ENCODE assay signal across 1 cellular context in the genomic region with DNA sequence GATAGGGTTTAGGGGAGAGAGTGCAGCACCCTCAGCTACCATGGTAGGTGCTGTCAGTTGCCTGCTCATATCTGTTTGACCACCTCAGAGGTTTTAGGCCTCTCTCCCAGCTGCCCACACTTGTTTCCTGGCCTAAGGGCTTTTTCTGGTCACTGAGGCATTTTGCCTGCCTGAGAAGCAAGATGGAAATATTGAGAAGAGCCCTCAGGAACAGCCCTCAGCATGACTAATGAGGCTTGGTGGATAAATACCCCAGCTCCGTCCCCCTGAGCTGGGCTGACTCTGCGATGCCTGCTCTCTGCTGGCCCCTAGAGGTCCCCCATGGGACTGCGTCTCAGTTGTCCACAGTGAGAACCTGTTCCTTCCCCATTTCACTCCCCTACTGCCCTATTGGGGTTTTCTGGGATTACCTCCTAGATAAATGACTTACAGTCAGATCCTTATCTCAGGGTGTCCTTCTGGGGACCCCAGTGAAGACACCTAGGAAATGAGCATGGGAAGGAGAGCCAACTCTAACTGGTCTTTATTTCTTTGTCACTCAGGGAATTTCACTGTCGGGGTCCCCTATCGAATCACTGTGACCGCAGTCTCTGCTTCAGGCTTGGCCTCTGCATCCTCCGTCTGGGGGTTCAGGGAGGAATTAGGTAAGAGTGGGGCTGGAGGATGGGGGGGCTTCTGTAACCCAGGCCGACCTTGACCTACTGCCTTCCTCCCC.
A peak's percentile ranks its signal among the peaks of the same experiment; 100 is the strongest.
TF ChIP-seq lines count a peak whose summit lies in the region.

No MANE protein-coding gene starts in this region.

TF ChIP-seq in HEK293, 187 proteins besides CTCF, POLR2A, EP300 and RAD21:
- peak; percentile 65 for TF ChIP-seq SETDB1 (IDR thresholded peaks at IDR 0.05; ENCODE audit: insufficient read length, low read length)
- peak; percentile 46; the same call in 1 of the 2 replicates for TF ChIP-seq TRIM28 (IDR thresholded peaks at IDR 0.05; ENCODE audit: borderline replicate concordance, low read length)
- TF ChIP-seq ZNF37A (tag by site-specific recombination; IDR thresholded peaks at IDR 0.05), result peak; percentile 100
- no peak for TF ChIP-seq BCL11B (tag by site-specific recombination; IDR thresholded peaks at IDR 0.05; ENCODE audit: low read depth)
- no peak for TF ChIP-seq ZNF549 (tag by site-specific recombination; IDR thresholded peaks at IDR 0.05)
- no peak for TF ChIP-seq ZNF169 (tag by site-specific recombination; IDR thresholded peaks at IDR 0.05)
